Comparison of ENCODE assay signal across 30 cellular contexts in genomic region chr5:102853680-102854079, GRCh38.
DNase-seq lines count a peak whose midpoint lies in the region; ATAC-seq, FAIRE-seq and TF ChIP-seq lines count a peak whose summit lies in the region.
"Had no signal": no experiment of that assay in that cellular context is flagged by ENCODE, and none has a peak within 500 bp of the region (broad histone marks: within the 10 kb centered on the region; RNA-seq: fewer than 3 reads in every experiment).

No MANE protein-coding gene starts in this region.

- peaks cover 11% of the 10 kb centered on the region for H3K4me1 ChIP-seq in astrocyte (ENCODE audit: insufficient read depth, low read length)
- H3K4me1 ChIP-seq: colonic mucosa, HAP-1, upper lobe of left lung had no signal

- peak; percentile 48 for ATAC-seq in GM19351 (IDR thresholded peaks at IDR 0.05; ENCODE audit: unreplicated experiment)
- ATAC-seq: heart right ventricle, left colon, right cardiac atrium, T-helper 17 cell had no signal

- H3K27ac Mint-ChIP-seq in astrocyte (ENCODE audit: unreplicated experiment), result no peak overlapping the region
- H3K27ac Mint-ChIP-seq: endodermal cell, naive B cell, T-helper 17 cell had no signal

- DNase-seq in activated naive CD4-positive, alpha-beta T cell treated with Interleukin-2 at 50 U/mL for 16 hours, result peak; percentile 4
- no peak for DNase-seq in activated naive CD4-positive, alpha-beta T cell treated with anti-CD3 and anti-CD28 coated beads, Interleukin-2, amount 50 U/mL, for 16 hours
- DNase-seq in astrocyte (ENCODE audit: low read depth) (peak; percentile 12), lung microvascular endothelial cell (ENCODE audit: low read depth in 2 of 2) (peak; percentile 32 to 50), AML-193 (lab: John Stamatoyannopoulos, UW) (no peak), putamen (ENCODE audit: low spot score) (no peak), HTR-8/SVneo (ENCODE audit: insufficient read length, low spot score) (no peak)
- DNase-seq: ACHN; activated CD4-positive, alpha-beta T cell treated with anti-CD3 and anti-CD28 coated beads, Interleukin-2, amount 50 U/mL, for 4 hours; brain microvascular endothelial cell; colonic mucosa; endodermal cell; heart right ventricle; KBM-7; left colon; naive B cell; NCI-H1436 treated with DMSO at 0.1 percent for 48 hours; NCI-H510A treated with DMSO at 0.1 percent for 48 hours; NK-92 treated with Interleukin-12 subunit alpha and Interleukin-12 subunit beta, amount 100 ng/mL, for 24 hours; ovary; right cardiac atrium; T-helper 17 cell; upper lobe of left lung; WERI-Rb-1 had no signal

- TF ChIP-seq CTCF in astrocyte (IDR thresholded peaks at IDR 0.05; ENCODE audit: insufficient read depth, low read depth, low read length), result no peak

- peaks cover 10% of the 10 kb centered on the region for H3K4me1 Mint-ChIP-seq in astrocyte (ENCODE audit: low read depth, unreplicated experiment)
- H3K4me1 Mint-ChIP-seq: endodermal cell, naive B cell, T-helper 17 cell had no signal

- FAIRE-seq in astrocyte (lab: Jason Lieb, UNC) (no peak), HTR-8/SVneo (lab: Jason Lieb, UNC) (no peak)
- FAIRE-seq: D721Med, G401.6, RCC 7860 had no signal

- H3K4me3 ChIP-seq in astrocyte (ENCODE audit: insufficient read depth, low read depth, low read length), result no peak overlapping the region
- H3K4me3 ChIP-seq: colonic mucosa, HAP-1, heart right ventricle, ovary, upper lobe of left lung had no signal

- H4K20me1 ChIP-seq in astrocyte (ENCODE audit: insufficient read depth, low read length), result no peaks in the 10 kb centered on the region

- no peaks in the 10 kb centered on the region for H3K27me3 Mint-ChIP-seq in astrocyte (ENCODE audit: low read depth, unreplicated experiment)
- H3K27me3 Mint-ChIP-seq: naive B cell, T-helper 17 cell had no signal

- no peak overlapping the region for H3K27ac ChIP-seq in astrocyte (ENCODE audit: low read depth, low read length)
- H3K27ac ChIP-seq: brain microvascular endothelial cell, C4-2B, colonic mucosa, heart right ventricle, ovary, upper lobe of left lung, WERI-Rb-1 had no signal

- no peaks in the 10 kb centered on the region for H3K27me3 ChIP-seq in astrocyte (ENCODE audit: insufficient read depth, low read length)
- H3K27me3 ChIP-seq: brain microvascular endothelial cell, colonic mucosa, heart right ventricle, ovary, upper lobe of left lung had no signal

- no peaks in the 10 kb centered on the region for H3K36me3 ChIP-seq in astrocyte (ENCODE audit: insufficient read depth, low read length)
- H3K36me3 ChIP-seq: brain microvascular endothelial cell, colonic mucosa, HAP-1, heart right ventricle, ovary, upper lobe of left lung, WERI-Rb-1 had no signal

- H3K79me2 ChIP-seq in astrocyte (ENCODE audit: insufficient read depth, low read length), result no peaks in the 10 kb centered on the region

- H3K4me2 ChIP-seq in astrocyte (ENCODE audit: low read length), result no peak overlapping the region

- no peaks in the 10 kb centered on the region for H3K9me3 Mint-ChIP-seq in astrocyte (ENCODE audit: unreplicated experiment)
- H3K9me3 Mint-ChIP-seq: endodermal cell had no signal

- no peaks in the 10 kb centered on the region for H3K9me3 ChIP-seq in astrocyte (ENCODE audit: insufficient read depth, low read depth, low read length)
- H3K9me3 ChIP-seq: colonic mucosa, HAP-1, heart right ventricle, ovary, upper lobe of left lung had no signal

- H2AFZ ChIP-seq in astrocyte (ENCODE audit: low read depth, low read length), result no peak overlapping the region

- no peak overlapping the region for H3K4me3 Mint-ChIP-seq in astrocyte (ENCODE audit: unreplicated experiment)
- H3K4me3 Mint-ChIP-seq: endodermal cell, naive B cell, T-helper 17 cell had no signal

- H3K36me3 Mint-ChIP-seq in astrocyte (ENCODE audit: low read depth, unreplicated experiment), result no peaks in the 10 kb centered on the region

- no peak overlapping the region for H3K9ac ChIP-seq in astrocyte (ENCODE audit: low read length)

Comparison
In these comparisons a context has a peak if more than half of its experiments do, and no peak if none do; other contexts are left out.
1. DNase-seq: peak in activated naive CD4-positive, alpha-beta T cell treated with Interleukin-2 at 50 U/mL for 16 hours (single experiment), astrocyte (single experiment) and lung microvascular endothelial cell (2 of 2); none in activated naive CD4-positive, alpha-beta T cell treated with anti-CD3 and anti-CD28 coated beads, Interleukin-2, amount 50 U/mL, for 16 hours (single experiment), AML-193 (0 of 2), putamen (single experiment) and HTR-8/SVneo (single experiment).